Comparison of ENCODE assay signal across 3 cellular contexts in the genomic region with DNA sequence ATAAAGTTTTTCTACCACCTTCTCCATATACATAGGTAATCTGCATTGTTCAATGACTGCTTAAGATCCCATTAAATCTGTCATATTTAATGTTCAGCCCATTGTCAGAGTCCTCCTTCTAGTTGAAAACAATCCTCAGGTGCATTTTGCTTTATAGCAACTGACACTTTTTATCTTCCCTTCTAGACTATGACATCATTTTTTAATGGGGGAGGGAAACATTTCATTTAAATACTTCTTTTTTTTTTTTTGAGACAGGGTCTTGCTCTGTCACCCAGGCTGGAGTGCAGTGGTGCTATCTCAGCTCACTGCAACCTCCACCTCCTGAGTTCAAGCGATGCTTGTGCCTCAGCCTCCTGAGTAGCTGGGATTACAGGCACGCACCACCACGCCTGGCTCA. TPM values are rescaled to one million over a fixed set of nuclear protein-coding genes. Genes with fewer than 3 reads are reported as not detected.
"Had no signal": no experiment of that assay in that cellular context is flagged by ENCODE, and none has a peak within 500 bp of the region (broad histone marks: within the 10 kb centered on the region; RNA-seq: fewer than 3 reads in every experiment).

No MANE protein-coding gene starts in this region.

RNA-seq across cellular contexts. Expression of gene FAXDC2, which starts 17.6 kb away (rescaled TPM):
- total RNA-seq: NCI-H460; PC-3; T-helper 1 cell treated with Interleukin-12 subunit alpha and Interleukin-12 subunit beta and Interleukin-4 antibody, amounts not matched to agents 30 ng/mL and 1 ng/mL, for 36 hours had no signal
